Comparison of ENCODE assay signal across 14 cellular contexts in genomic region chr19:7927605-7928333, GRCh38. TPM values are rescaled to one million over a fixed set of nuclear protein-coding genes. Genes with fewer than 3 reads are reported as not detected.
DNase-seq lines count a peak whose midpoint lies in the region; ATAC-seq and TF ChIP-seq lines count a peak whose summit lies in the region.
"Had no signal": no experiment of that assay in that cellular context is flagged by ENCODE, and none has a peak within 500 bp of the region (broad histone marks: within the 10 kb centered on the region; RNA-seq: fewer than 3 reads in every experiment).

No MANE protein-coding gene starts in this region.

- H3K9me3 ChIP-seq in mucosa of descending colon = no peaks in the 10 kb centered on the region
- no peaks in the 10 kb centered on the region for H3K9me3 ChIP-seq in tibial artery
- H3K9me3 ChIP-seq: SJCRH30 had no signal

- ATAC-seq in mucosa of descending colon (no peak), GM21381 (IDR thresholded peaks at IDR 0.05; ENCODE audit: unreplicated experiment) (no peak), GM21423 (IDR thresholded peaks at IDR 0.05; ENCODE audit: unreplicated experiment) (no peak), HG03565 (IDR thresholded peaks at IDR 0.05; ENCODE audit: unreplicated experiment) (no peak)

- DNase-seq in DMS 273 (lab: John Stamatoyannopoulos, UW; ENCODE audit: unreplicated experiment) = peak; percentile 45
- no peak for DNase-seq in DMS 273 treated with DMSO at 0.1 percent for 48 hours (lab: John Stamatoyannopoulos, UW)
- DNase-seq in mucosa of descending colon = peak in 2 of 3 donors; percentile 34 to 56
- DNase-seq in tibial artery = peak; percentile 21 to 78
- DNase-seq: NCI-H1930; SJCRH30; stimulated activated CD4-positive, alpha-beta T cell treated with anti-CD3 and anti-CD28 coated beads, Interleukin-12 subunit alpha, Interleukin-12 subunit beta, amount 100 ng/mL, for 4 hours; stimulated activated naive CD4-positive, alpha-beta T cell treated with Interleukin-2 at 50 U/mL for 16 hours had no signal

- peaks cover 0 to 4% of the 10 kb centered on the region in 2 donors for H3K27me3 ChIP-seq in tibial artery
- H3K27me3 ChIP-seq: SJCRH30 had no signal

- H3K36me3 ChIP-seq in mucosa of descending colon (ENCODE audit: low read depth) (no peaks in the 10 kb centered on the region), tibial artery (peaks cover 11 to 30% (median 25%) of the 10 kb centered on the region in 3 donors)

- TF ChIP-seq CTCF in mucosa of descending colon (IDR thresholded peaks at IDR 0.05) = no peak
- TF ChIP-seq CTCF in tibial artery (IDR thresholded peaks at IDR 0.05) = no peak

- H3K4me3 ChIP-seq in mucosa of descending colon (no peak overlapping the region), tibial artery (peak overlapping the region in 1 of 2 donors; percentile 31)
- H3K4me3 ChIP-seq: SJCRH30 had no signal

- intact Hi-C loops in mucosa of descending colon (cut with DNase I, micrococcal nuclease) = no loop called here
- intact Hi-C loops in tibial artery (cut with DNase I; ENCODE audit: low total_unique reads) = no loop called here

- H3K27ac ChIP-seq in cingulate gyrus (ENCODE audit: low read depth, low read length) (peak overlapping the region; percentile 77), tibial artery (peak overlapping the region; percentile 91 to 96)
- H3K27ac ChIP-seq: SJCRH30 had no signal

- H3K4me1 ChIP-seq in mucosa of descending colon (ENCODE audit: low read depth) (peaks cover 10% of the 10 kb centered on the region), tibial artery (peaks cover 0 to 97% (median 87%) of the 10 kb centered on the region in 4 donors)

RNA-seq across cellular contexts. Expression of gene CTXN1, which starts 1.8 kb away (rescaled TPM):
- total RNA-seq in mucosa of descending colon = 10 to 100 TPM in 1 of 3 donors, 1 to 10 TPM in 1, under 1 TPM in 1; 0.69 to 28.3 (median 1.9) TPM

RNA-seq across cellular contexts. Expression of gene SNAPC2, which starts 7.6 kb away (rescaled TPM):
- total RNA-seq in mucosa of descending colon = 10 to 100 TPM; 10.7 to 22.1 (median 14.7) TPM

RNA-seq across cellular contexts. Expression of gene TGFBR3L, which starts 13.1 kb away (rescaled TPM):
- under 1 TPM in 1 of 3 donors, not detected in 2; 0.79 TPM for total RNA-seq in mucosa of descending colon
- total RNA-seq: A172, lung microvascular endothelial cell, SJCRH30 had no signal

RNA-seq across cellular contexts. Expression of gene TIMM44, which starts 15.7 kb away (rescaled TPM):
- total RNA-seq in mucosa of descending colon = 10 to 100 TPM; 55.5 to 80.4 (median 63.4) TPM

RNA-seq across cellular contexts. Expression of gene MAP2K7, which starts 24.1 kb away (rescaled TPM):
- total RNA-seq in mucosa of descending colon = 10 to 100 TPM; 31.5 to 49.2 (median 41.7) TPM
